26 cellular contexts compared by ENCODE assay signal in genomic region chr16:12853972-12854371, GRCh38. TPM values are rescaled to one million over a fixed set of nuclear protein-coding genes. Genes with fewer than 3 reads are reported as not detected.
DNase-seq lines count a peak whose midpoint lies in the region; ATAC-seq, FAIRE-seq and TF ChIP-seq lines count a peak whose summit lies in the region.
"Had no signal": no experiment of that assay in that cellular context is flagged by ENCODE, and none has a peak within 500 bp of the region (broad histone marks: within the 10 kb centered on the region; RNA-seq: fewer than 3 reads in every experiment).

No MANE protein-coding gene starts in this region.

- H2BK20ac ChIP-seq in IMR-90 (ENCODE audit: low read depth, low read length): no peak overlapping the region
- no peak overlapping the region for H2BK20ac ChIP-seq in H1 (ENCODE audit: low read length)

- WGBS in HepG2 (ENCODE audit: low lambda C conversion rate): 55% methylated on average over 3 of the region's 3 CpGs
- 68% methylated on average over 3 of the region's 3 CpGs for WGBS in right lobe of liver (ENCODE audit: insufficient coverage, low coverage, low lambda C conversion rate, missing lambda C conversion rate)
- whole genome bisulfite sequencing in IMR-90 (ENCODE audit: extremely low coverage in 2 of 2, insufficient read length in 1 of 2), 2 experiments: no CpG with 5 or more reads among the region's 3 CpGs
- WGBS in H1 (ENCODE audit: extremely low coverage in 1 of 2, insufficient coverage in 1 of 2, insufficient read length in 1 of 2, insufficient replicate concordance in 2 of 2, low coverage in 1 of 2, low lambda C conversion rate in 2 of 2, missing lambda C conversion rate in 1 of 2), 2 experiments: 72% methylated on average over 3 of the region's 3 CpGs; no CpG with 5 or more reads in 1 of the 2 experiments

- dilution Hi-C loops in IMR-90 (cut with HindIII; ENCODE audit: low sequenced_read_pairs, unreplicated experiment): no loop called here

- TF ChIP-seq POLR2A in HepG2 (IDR thresholded peaks at IDR 0.05; ENCODE audit: insufficient read depth in 1 of 2, low read depth in 2 of 2, low read length in 2 of 2): no peak
- TF ChIP-seq POLR2A in right lobe of liver (IDR thresholded peaks at IDR 0.05): no peak
- no peak for TF ChIP-seq POLR2A in IMR-90 (IDR thresholded peaks at IDR 0.05; ENCODE audit: low read depth, low read length)
- TF ChIP-seq POLR2A in H1 (IDR thresholded peaks at IDR 0.05; ENCODE audit: control extremely low read depth in 1 of 2, low read depth in 2 of 2, low read length in 2 of 2): no peak

- H2BK15ac ChIP-seq in IMR-90 (ENCODE audit: low read depth, low read length) (no peak overlapping the region), H1 (ENCODE audit: low read length) (no peak overlapping the region)

- H3K27me3 ChIP-seq in HepG2 (ENCODE audit: control insufficient read depth in 1 of 2, insufficient read depth in 2 of 2, low read length in 2 of 2): no peaks in the 10 kb centered on the region; a peak in 1 of 5 replicates
- H3K27me3 ChIP-seq in right lobe of liver: no peaks in the 10 kb centered on the region
- no peaks in the 10 kb centered on the region for H3K27me3 ChIP-seq in IMR-90 (ENCODE audit: control insufficient read depth, insufficient read depth, low read length)
- no peaks in the 10 kb centered on the region for H3K27me3 ChIP-seq in H1 (replicated peaks in 1 of 4; ENCODE audit: control insufficient read depth in 3 of 4, extremely low read depth in 1 of 4, insufficient read depth in 3 of 4, low read length in 3 of 4)
- H3K27me3 ChIP-seq: BE2C, BLaER1 had no signal

- H2BK5ac ChIP-seq in IMR-90 (ENCODE audit: low read depth, low read length, poor library complexity, severe bottlenecking) (no peak overlapping the region), H1 (ENCODE audit: low read depth, low read length) (no peak overlapping the region)

- no peak for FAIRE-seq in HepG2 (lab: Jason Lieb, UNC)
- no peak for FAIRE-seq in H1 (lab: Jason Lieb, UNC)
- FAIRE-seq: G401.6, GM12891, GM19239 had no signal

- H4K91ac ChIP-seq in IMR-90 (ENCODE audit: insufficient read depth, low read depth, low read length) (no peak overlapping the region), H1 (replicated peaks; ENCODE audit: insufficient read length, low read length) (no peak overlapping the region)

- H3K14ac ChIP-seq in IMR-90 (replicated peaks; ENCODE audit: low read depth, low read length) (no peak overlapping the region), H1 (ENCODE audit: insufficient read length) (no peak overlapping the region)

- H3K36me3 ChIP-seq in HepG2 (replicated peaks in 1 of 2; ENCODE audit: control insufficient read depth in 1 of 2, insufficient read depth in 2 of 2, low read length in 2 of 2): no peaks in the 10 kb centered on the region
- H3K36me3 ChIP-seq in right lobe of liver: no peaks in the 10 kb centered on the region
- no peaks in the 10 kb centered on the region for H3K36me3 ChIP-seq in IMR-90 (ENCODE audit: control insufficient read depth, insufficient read depth, low read length)
- H3K36me3 ChIP-seq in H1 (ENCODE audit: control insufficient read depth in 2 of 4, insufficient read depth in 4 of 4, low read length in 3 of 4): no peaks in the 10 kb centered on the region
- H3K36me3 ChIP-seq: BE2C, BLaER1 had no signal

- POLR2A ChIA-PET in HepG2 (lab: Yijun Ruan, JAX): no interaction called here
- POLR2A ChIA-PET in IMR-90 (lab: Charles Lee; ENCODE audit: unreplicated experiment): no interaction called here
- POLR2A ChIA-PET in H1 (lab: Charles Lee; ENCODE audit: partially characterized antibody): no interaction called here

- H4K20me1 ChIP-seq in HepG2 (ENCODE audit: insufficient read depth, low read length) (no peaks in the 10 kb centered on the region), IMR-90 (ENCODE audit: insufficient read depth, low read length) (no peaks in the 10 kb centered on the region), H1 (replicated peaks in 1 of 2; ENCODE audit: control insufficient read depth in 1 of 2, insufficient read depth in 2 of 2, low read length in 2 of 2) (no peaks in the 10 kb centered on the region)
- H4K20me1 ChIP-seq: BLaER1 had no signal

- ATAC-seq in HepG2 (no peak), right lobe of liver (no peak), IMR-90 (ENCODE audit: low read depth) (no peak), GM21619 (IDR thresholded peaks at IDR 0.05; ENCODE audit: unreplicated experiment) (no peak)

- H2BK120ac ChIP-seq in IMR-90 (ENCODE audit: low read depth, low read length) (no peak overlapping the region), H1 (replicated peaks; ENCODE audit: low read depth, low read length) (no peak overlapping the region)

- no peaks in the 10 kb centered on the region for H3K9me3 ChIP-seq in HepG2 (ENCODE audit: low read length)
- H3K9me3 ChIP-seq in right lobe of liver: no peaks in the 10 kb centered on the region
- H3K9me3 ChIP-seq in IMR-90 (ENCODE audit: control insufficient read depth, insufficient read depth, low read length): 0 out of 2 replicates have a peak, but pooled peaks cover 2% of the 10 kb centered on the region
- no peaks in the 10 kb centered on the region; a peak in 1 of 4 replicates for H3K9me3 ChIP-seq in H1 (ENCODE audit: insufficient read depth in 2 of 2, low read depth in 1 of 2, low read length in 1 of 2)
- H3K9me3 ChIP-seq: BE2C had no signal

- no peak for TF ChIP-seq EP300 in HepG2 (IDR thresholded peaks at IDR 0.05; ENCODE audit: low read depth in 2 of 2, low read length in 2 of 2)
- no peak for TF ChIP-seq EP300 in HepG2 (CRISPR knock-in tag; IDR thresholded peaks at IDR 0.05; ENCODE audit: borderline replicate concordance)
- TF ChIP-seq EP300 in H1 (IDR thresholded peaks at IDR 0.05; ENCODE audit: borderline replicate concordance in 1 of 2, low read depth in 2 of 2, low read length in 2 of 2): no peak

- H4K8ac ChIP-seq in IMR-90 (ENCODE audit: low read depth in 2 of 2, low read length in 2 of 2) (no peak overlapping the region), H1 (ENCODE audit: extremely low read depth, insufficient read depth, low read length) (no peak overlapping the region)

- no peak for TF ChIP-seq CTCF in HepG2 (CRISPR knock-in tag; IDR thresholded peaks at IDR 0.05)
- no peak for TF ChIP-seq CTCF in right lobe of liver (IDR thresholded peaks at IDR 0.05)
- TF ChIP-seq CTCF in IMR-90 (conservative IDR thresholded peaks at IDR 0.05; ENCODE audit: low read depth, low read length): no peak
- TF ChIP-seq CTCF in H1 (IDR thresholded peaks at IDR 0.05; ENCODE audit: control extremely low read depth in 1 of 3, insufficient read depth in 1 of 3, low read depth in 1 of 3, low read length in 3 of 3): no peak

- H3K9me1 ChIP-seq in IMR-90 (ENCODE audit: insufficient read depth, low read length): no peaks in the 10 kb centered on the region

- H3K4me2 ChIP-seq in HepG2 (ENCODE audit: low read depth, low read length) (no peak overlapping the region), IMR-90 (ENCODE audit: low read depth, low read length) (no peak overlapping the region), H1 (ENCODE audit: insufficient read depth in 1 of 2, low read depth in 2 of 2, low read length in 2 of 2) (no peak overlapping the region)
- H3K4me2 ChIP-seq: BLaER1 had no signal

- H2BK12ac ChIP-seq in H1 (ENCODE audit: low read depth, low read length): no peak overlapping the region

- TF ChIP-seq RAD21 in HepG2 (CRISPR knock-in tag; IDR thresholded peaks at IDR 0.05) (no peak), IMR-90 (IDR thresholded peaks at IDR 0.05; ENCODE audit: low read length) (no peak), H1 (IDR thresholded peaks at IDR 0.05 in 1 of 2, conservative IDR thresholded peaks at IDR 0.05 in 1 of 2; ENCODE audit: low read depth in 2 of 2, low read length in 2 of 2) (no peak)

- intact Hi-C loops in HepG2 (cut with micrococcal nuclease; ENCODE audit: unreplicated experiment): no loop called here
- intact Hi-C loops in right lobe of liver (cut with DNase I): no loop called here
- intact Hi-C loops in IMR-90 (cut with micrococcal nuclease): no loop called here

- H3K79me1 ChIP-seq in IMR-90 (ENCODE audit: low read depth in 1 of 2, low read length in 2 of 2): no peaks in the 10 kb centered on the region
- no peaks in the 10 kb centered on the region for H3K79me1 ChIP-seq in H1 (ENCODE audit: low read depth, low read length)

- no peaks in the 10 kb centered on the region for H3K4me1 ChIP-seq in HepG2 (ENCODE audit: insufficient read depth, low read length)
- H3K4me1 ChIP-seq in right lobe of liver: no peaks in the 10 kb centered on the region
- H3K4me1 ChIP-seq in IMR-90 (ENCODE audit: control insufficient read depth, insufficient read depth, low read length): no peaks in the 10 kb centered on the region
- no peaks in the 10 kb centered on the region for H3K4me1 ChIP-seq in H1 (replicated peaks in 1 of 4; ENCODE audit: control insufficient read depth in 3 of 4, insufficient read depth in 4 of 4, low read length in 3 of 4)
- H3K4me1 ChIP-seq: BE2C, BLaER1 had no signal

- no peak overlapping the region for H3K4ac ChIP-seq in IMR-90 (ENCODE audit: low read depth, low read length)
- no peak overlapping the region for H3K4ac ChIP-seq in H1 (replicated peaks; ENCODE audit: insufficient read length, low read depth, low read length)

- no peak overlapping the region for H2AFZ ChIP-seq in HepG2 (ENCODE audit: low read length)
- H2AFZ ChIP-seq in IMR-90 (replicated peaks; ENCODE audit: low read length, poor library complexity): no peak overlapping the region
- H2AFZ ChIP-seq in H1 (ENCODE audit: low read length): no peak overlapping the region

- H2AK9ac ChIP-seq in IMR-90 (replicated peaks; ENCODE audit: low read depth, low read length, poor library complexity): no peak overlapping the region

- CTCF ChIA-PET in HepG2 (lab: Yijun Ruan, JAX; ENCODE audit: low intra/inter-chr PET ratio, low total read pairs): no interaction called here
- CTCF ChIA-PET in IMR-90 (lab: Yijun Ruan, JAX): no interaction called here
- CTCF ChIA-PET in H1 (lab: Charles Lee; ENCODE audit: partially characterized antibody): no interaction called here

- H3K9ac ChIP-seq in HepG2 (ENCODE audit: insufficient read depth, low read depth, low read length) (no peak overlapping the region), IMR-90 (ENCODE audit: low read depth, low read length) (no peak overlapping the region), H1 (replicated peaks in 1 of 4; ENCODE audit: extremely low read depth in 1 of 4, low read depth in 3 of 4, low read length in 3 of 4) (no peak overlapping the region)
- H3K9ac ChIP-seq: BLaER1 had no signal

- H3K79me2 ChIP-seq in HepG2 (ENCODE audit: insufficient read depth, low read length) (no peaks in the 10 kb centered on the region), H1 (ENCODE audit: control insufficient read depth in 1 of 2, insufficient read depth in 2 of 2, low read length in 2 of 2) (no peaks in the 10 kb centered on the region)

- in situ Hi-C loops in HepG2 (cut with HindIII; ENCODE audit: extremely low pct_ligation_motif_present, low pct_unique_long_range_greater_than_20kb) (no loop called here), IMR-90 (cut with MboI; ENCODE audit: low sequenced_read_pairs) (no loop called here)

- no peak for DNase-seq in HepG2 (ENCODE audit: low spot score)
- no peak for DNase-seq in right lobe of liver
- no peak for DNase-seq in IMR-90
- DNase-seq in H1 (ENCODE audit: low read depth in 1 of 2, low spot score in 2 of 2): no peak
- DNase-seq in NCI-H1930 (lab: John Stamatoyannopoulos, UW): no peak
- DNase-seq: ACHN; BE2C; C1 segment of cervical spinal cord; CD4-positive, alpha-beta memory T cell; CD4-positive, CD25-positive, alpha-beta regulatory T cell; CD8-positive, alpha-beta memory T cell; COR-L47; DMS 273 treated with DMSO at 0.1 percent for 48 hours; DMS153; DMS53; DMS79 treated with DMSO at 0.1 percent for 48 hours; GF-D8 had no signal

- BruUV-seq in HepG2 (replicated peaks; lab: Mats Ljungman, UMichigan): no TSS peak
- BruUV-seq in IMR-90 (replicated peaks; lab: Mats Ljungman, UMichigan): no TSS peak

- H3K27ac ChIP-seq in HepG2 (ENCODE audit: extremely low read length, insufficient read depth, low read length): no peak overlapping the region
- no peak overlapping the region for H3K27ac ChIP-seq in right lobe of liver
- H3K27ac ChIP-seq in IMR-90 (ENCODE audit: insufficient read depth, low read length): no peak overlapping the region
- H3K27ac ChIP-seq in H1 (ENCODE audit: low read depth, low read length): no peak overlapping the region
- H3K27ac ChIP-seq: 22Rv1, BLaER1 had no signal

- H3K4me3 ChIP-seq in HepG2 (replicated peaks in 1 of 3; ENCODE audit: insufficient read depth in 1 of 3, low read depth in 2 of 3, low read length in 3 of 3): no peak overlapping the region
- no peak overlapping the region for H3K4me3 ChIP-seq in right lobe of liver
- H3K4me3 ChIP-seq in IMR-90 (ENCODE audit: insufficient read depth, low read depth, low read length): no peak overlapping the region
- H3K4me3 ChIP-seq in H1 (ENCODE audit: extremely low read depth in 1 of 4, insufficient read depth in 2 of 4, low read depth in 3 of 4, low read length in 4 of 4): no peak overlapping the region
- H3K4me3 ChIP-seq: BLaER1 had no signal

- H3K56ac ChIP-seq in IMR-90 (ENCODE audit: extremely low read depth, insufficient read depth, low read length) (no peak overlapping the region), H1 (replicated peaks; ENCODE audit: insufficient read length, low read depth, low read length) (no peak overlapping the region)

- no peak overlapping the region for H3K23ac ChIP-seq in IMR-90 (ENCODE audit: low read depth, low read length)
- H3K23ac ChIP-seq in H1 (ENCODE audit: insufficient read length): no peak overlapping the region

- H3K18ac ChIP-seq in IMR-90 (ENCODE audit: low read depth, low read length): no peak overlapping the region
- no peak overlapping the region for H3K18ac ChIP-seq in H1 (ENCODE audit: extremely low read depth, low read length)

- no peaks in the 10 kb centered on the region for H3K23me2 ChIP-seq in H1 (ENCODE audit: low read depth, low read length)

- H2AK5ac ChIP-seq in IMR-90 (ENCODE audit: low read depth, low read length) (no peak overlapping the region), H1 (ENCODE audit: low read depth, low read length) (no peak overlapping the region)

- H4K5ac ChIP-seq in IMR-90 (ENCODE audit: low read depth, low read length) (no peak overlapping the region), H1 (ENCODE audit: insufficient read length, low read depth, low read length) (no peak overlapping the region)

RNA-seq across cellular contexts. Expression of gene SHISA9, which starts 47.4 kb away (rescaled TPM):
- total RNA-seq in HepG2 (2016; rRNA removed; fragmentation: Illumina TruSeq; extraction: Trizol) (not detected in 2 replicates), right lobe of liver (under 1 TPM in 2 of 6 experiments, not detected in 4; 0.02 to 0.06 TPM), IMR-90 (2012; rRNA removed) (under 0.01 TPM in 2 replicates)
- not detected in 2 replicates for total RNA-seq in HepG2 (2016; cell fraction: cytosol; rRNA removed; fragmentation: Illumina TruSeq; extraction: Trizol; ENCODE audit: low read depth)
- not detected in 2 replicates for total RNA-seq in HepG2 (2016; cell fraction: insoluble cytoplasmic fraction; rRNA removed; fragmentation: Illumina TruSeq; extraction: Trizol)
- not detected in 2 replicates for total RNA-seq in HepG2 (2016; cell fraction: membrane; rRNA removed; fragmentation: Illumina TruSeq; extraction: Trizol)
- total RNA-seq in HepG2 (2016; cell fraction: nucleus; rRNA removed; fragmentation: Illumina TruSeq; extraction: Trizol): not detected in 2 replicates
- polyA plus RNA-seq in HepG2 (2011; rRNA removed) (0.01 TPM in 1 of 2 replicates, not detected in the other), IMR-90 (2012; rRNA removed) (not detected in 2 replicates), H1 (2011; rRNA removed) (25.6 and 28.7 TPM in 2 replicates)
- polyA plus RNA-seq in HepG2 (2011; cell fraction: cytosol; rRNA removed): not detected in 2 replicates
- polyA plus RNA-seq in HepG2 (2011; cell fraction: nucleus; rRNA removed): 0.03 TPM in 2 replicates
- not detected in 2 replicates for polyA plus RNA-seq in HepG2 (2012)
- polyA plus RNA-seq in HepG2 (2016; cell fraction: cytosol; fragmentation: Illumina TruSeq; extraction: Trizol; ENCODE audit: low read depth): not detected in 2 replicates
- polyA plus RNA-seq in HepG2 (2016; cell fraction: insoluble cytoplasmic fraction; fragmentation: Illumina TruSeq; extraction: Trizol; ENCODE audit: low read depth): not detected in 2 replicates
- polyA plus RNA-seq in HepG2 (2016; cell fraction: membrane; fragmentation: Illumina TruSeq; extraction: Trizol; ENCODE audit: low read depth): not detected in 2 replicates
- not detected in 2 replicates for polyA plus RNA-seq in HepG2 (2016; cell fraction: nucleus; fragmentation: Illumina TruSeq; extraction: Trizol; ENCODE audit: insufficient read depth, low read depth)
- 0.02 and 0.23 TPM in 2 replicates for polyA minus RNA-seq in HepG2 (2011; rRNA and poly(A)+ RNA removed; ENCODE audit: low replicate concordance)
- not detected in 2 replicates for polyA minus RNA-seq in HepG2 (2011; cell fraction: cytosol; rRNA and poly(A)+ RNA removed)
- 0.62 and 0.64 TPM in 2 replicates for polyA minus RNA-seq in HepG2 (2011; cell fraction: nucleus; rRNA and poly(A)+ RNA removed)
- polyA plus RNA-seq in IMR-90 (2012; cell fraction: cytosol; rRNA removed): not detected in 2 replicates
- not detected in 2 replicates for polyA plus RNA-seq in IMR-90 (2012; cell fraction: nucleus; rRNA removed; ENCODE audit: low replicate concordance)
- 39.8 and 41.9 TPM in 2 replicates for total RNA-seq in H1 (2021; fragmentation: NEBNext Ultra II Directional; extraction: Animal tissue kit (Norgen Biotek cat#: 25700))
- 18.3 TPM for polyA plus RNA-seq in H1 (2011; cell fraction: cytosol; rRNA removed)
- 29.4 TPM for polyA plus RNA-seq in H1 (2011; cell fraction: nucleus; rRNA removed)
- polyA plus RNA-seq in H1 (2012, experiment 1 of 2): 13.7 to 20.8 TPM (median 17.4 TPM) in 4 replicates
- polyA plus RNA-seq in H1 (2012, experiment 2 of 2): 6.6 TPM
- polyA plus RNA-seq in H1 (2013, experiment 1 of 2): 22.3 TPM
- 26.4 TPM for polyA plus RNA-seq in H1 (2013, experiment 2 of 2)
- polyA minus RNA-seq in H1 (2011; rRNA and poly(A)+ RNA removed): 31.8 and 36.5 TPM in 2 replicates
- 41.0 TPM for polyA minus RNA-seq in H1 (2011; cell fraction: cytosol; rRNA and poly(A)+ RNA removed)
- 93.2 TPM for polyA minus RNA-seq in H1 (2011; cell fraction: nucleus; rRNA and poly(A)+ RNA removed)
- total RNA-seq: A673; CD4-positive, alpha-beta memory T cell; CD4-positive, CD25-positive, alpha-beta regulatory T cell had no signal
- polyA plus RNA-seq: AG04450; CD14-positive monocyte; CD4-positive, alpha-beta memory T cell; CD4-positive, CD25-positive, alpha-beta regulatory T cell; CD8-positive, alpha-beta memory T cell had no signal

RNA-seq across cellular contexts. Expression of gene CPPED1, which starts 50.3 kb away (rescaled TPM):
- 66.6 and 118 TPM in 2 replicates for total RNA-seq in HepG2 (2016; rRNA removed; fragmentation: Illumina TruSeq; extraction: Trizol)
- total RNA-seq in HepG2 (2016; cell fraction: cytosol; rRNA removed; fragmentation: Illumina TruSeq; extraction: Trizol; ENCODE audit: low read depth): 21.2 and 21.9 TPM in 2 replicates
- 68.3 and 113 TPM in 2 replicates for total RNA-seq in HepG2 (2016; cell fraction: insoluble cytoplasmic fraction; rRNA removed; fragmentation: Illumina TruSeq; extraction: Trizol)
- 62.9 and 66.9 TPM in 2 replicates for total RNA-seq in HepG2 (2016; cell fraction: membrane; rRNA removed; fragmentation: Illumina TruSeq; extraction: Trizol)
- total RNA-seq in HepG2 (2016; cell fraction: nucleus; rRNA removed; fragmentation: Illumina TruSeq; extraction: Trizol): 58.7 and 62.6 TPM in 2 replicates
- 62.5 and 71.3 TPM in 2 replicates for polyA plus RNA-seq in HepG2 (2011; rRNA removed)
- 47.6 and 65.5 TPM in 2 replicates for polyA plus RNA-seq in HepG2 (2011; cell fraction: cytosol; rRNA removed)
- polyA plus RNA-seq in HepG2 (2011; cell fraction: nucleus; rRNA removed): 21.8 and 24.9 TPM in 2 replicates
- polyA plus RNA-seq in HepG2 (2012): 65.8 and 79.3 TPM in 2 replicates
- polyA plus RNA-seq in HepG2 (2016; cell fraction: cytosol; fragmentation: Illumina TruSeq; extraction: Trizol; ENCODE audit: low read depth): 40.3 and 43.5 TPM in 2 replicates
- 204 and 209 TPM in 2 replicates for polyA plus RNA-seq in HepG2 (2016; cell fraction: insoluble cytoplasmic fraction; fragmentation: Illumina TruSeq; extraction: Trizol; ENCODE audit: low read depth)
- polyA plus RNA-seq in HepG2 (2016; cell fraction: membrane; fragmentation: Illumina TruSeq; extraction: Trizol; ENCODE audit: low read depth): 63.7 and 78.2 TPM in 2 replicates
- polyA plus RNA-seq in HepG2 (2016; cell fraction: nucleus; fragmentation: Illumina TruSeq; extraction: Trizol; ENCODE audit: insufficient read depth, low read depth): 75.7 and 79.0 TPM in 2 replicates
- 6.0 and 117 TPM in 2 replicates for polyA minus RNA-seq in HepG2 (2011; rRNA and poly(A)+ RNA removed; ENCODE audit: low replicate concordance)
- polyA minus RNA-seq in HepG2 (2011; cell fraction: cytosol; rRNA and poly(A)+ RNA removed): 57.0 and 63.8 TPM in 2 replicates
- 65.0 and 68.2 TPM in 2 replicates for polyA minus RNA-seq in HepG2 (2011; cell fraction: nucleus; rRNA and poly(A)+ RNA removed)
- total RNA-seq in right lobe of liver: 10 to 100 TPM; 24.0 to 41.6 (median 31.0) TPM
- total RNA-seq in IMR-90 (2012; rRNA removed): 6.4 and 6.5 TPM in 2 replicates
- 4.3 and 5.1 TPM in 2 replicates for polyA plus RNA-seq in IMR-90 (2012; rRNA removed)
- polyA plus RNA-seq in IMR-90 (2012; cell fraction: cytosol; rRNA removed): 3.1 and 4.1 TPM in 2 replicates
- polyA plus RNA-seq in IMR-90 (2012; cell fraction: nucleus; rRNA removed; ENCODE audit: low replicate concordance): 1.9 and 2.9 TPM in 2 replicates
- total RNA-seq in H1 (2021; fragmentation: NEBNext Ultra II Directional; extraction: Animal tissue kit (Norgen Biotek cat#: 25700)): 11.2 and 11.5 TPM in 2 replicates
- 3.5 and 4.5 TPM in 2 replicates for polyA plus RNA-seq in H1 (2011; rRNA removed)
- polyA plus RNA-seq in H1 (2011; cell fraction: cytosol; rRNA removed): 4.4 TPM
- 3.1 TPM for polyA plus RNA-seq in H1 (2011; cell fraction: nucleus; rRNA removed)
- polyA plus RNA-seq in H1 (2012, experiment 1 of 2): 3.5 to 6.4 TPM (median 5.4 TPM) in 4 replicates
- 1.5 TPM for polyA plus RNA-seq in H1 (2012, experiment 2 of 2)
- 6.4 TPM for polyA plus RNA-seq in H1 (2013, experiment 1 of 2)
- 5.9 TPM for polyA plus RNA-seq in H1 (2013, experiment 2 of 2)
- 7.0 and 9.9 TPM in 2 replicates for polyA minus RNA-seq in H1 (2011; rRNA and poly(A)+ RNA removed)
- 3.7 TPM for polyA minus RNA-seq in H1 (2011; cell fraction: cytosol; rRNA and poly(A)+ RNA removed)
- polyA minus RNA-seq in H1 (2011; cell fraction: nucleus; rRNA and poly(A)+ RNA removed): 8.0 TPM

Comparison
In these comparisons a context has a peak if more than half of its experiments do, and no peak if none do; other contexts are left out.
1. RNA of gene SHISA9, which starts 47.4 kb away (total RNA-seq): 39.8 to 41.9 TPM in H1; not detected in HepG2, 0.02 to 0.06 TPM in right lobe of liver and under 0.01 TPM in IMR-90; every median in the first group is over 10 times any median in the second.
2. Of the 41 proteins assayed by ChIP-seq in both HepG2 and H1: peak only in HepG2: RFX5; only in H1: none; in both: MAFK; in neither: 39.